ENCODE assay signal across 8 cellular contexts in the genomic region with DNA sequence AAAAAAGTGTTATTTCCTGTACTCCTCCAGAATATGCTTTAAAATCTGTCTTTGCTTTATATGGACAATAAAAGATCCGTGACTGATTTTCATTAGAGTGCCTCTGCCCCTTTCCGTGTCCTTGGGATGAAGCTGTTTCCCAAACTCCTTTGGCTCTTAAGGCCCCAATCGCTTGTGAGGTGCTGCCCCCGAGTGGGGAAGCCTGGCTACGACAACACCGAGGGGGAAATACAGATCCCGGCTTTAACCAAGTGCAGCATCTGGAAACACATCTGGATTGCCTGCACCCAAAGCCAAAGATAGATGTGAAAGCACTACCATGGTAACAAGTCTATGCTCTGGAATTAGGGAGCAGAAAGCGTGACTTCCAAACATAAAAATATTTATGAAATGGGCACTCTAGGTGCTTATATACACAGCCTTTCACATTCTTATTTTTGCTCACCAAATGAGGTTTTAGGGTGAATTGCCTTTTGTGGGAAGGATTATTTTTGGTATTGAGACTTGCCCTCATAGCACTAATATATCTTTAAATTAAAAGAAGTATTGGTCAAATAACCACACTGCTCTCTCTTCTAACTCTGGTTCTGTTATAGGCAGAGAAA.
A peak's percentile ranks its signal among the peaks of the same experiment; 100 is the strongest.
DNase-seq lines count a peak whose midpoint lies in the region; ATAC-seq lines count a peak whose summit lies in the region.

No MANE protein-coding gene starts in this region.

- DNase-seq in NCI-H510A treated with DMSO at 0.1 percent for 48 hours (lab: John Stamatoyannopoulos, UW) (peak; percentile 32), NCI-H510A (lab: John Stamatoyannopoulos, UW) (no peak), NCI-H1092 (lab: John Stamatoyannopoulos, UW) (peak; percentile 31), T-helper 9 cell (peak; percentile 12), cerebellar cortex (ENCODE audit: low spot score) (peak; percentile 70), kidney tubule cell (ENCODE audit: low spot score) (peak; percentile 66)
- DNase-seq in stimulated activated CD4-positive, alpha-beta T cell treated with anti-CD3 and anti-CD28 coated beads, Interleukin-4, amount 100 ng/mL, for 1 hour, result peak; percentile 43

- no peak for ATAC-seq in HG02759 (IDR thresholded peaks at IDR 0.05; ENCODE audit: unreplicated experiment)
